Comparison of ENCODE assay signal across 29 cellular contexts in genomic region chr3:48633256-48633655, GRCh38. TPM values are rescaled to one million over a fixed set of nuclear protein-coding genes. Genes with fewer than 3 reads are reported as not detected.
DNase-seq lines count a peak whose midpoint lies in the region; ATAC-seq and TF ChIP-seq lines count a peak whose summit lies in the region.
"Had no signal": no experiment of that assay in that cellular context is flagged by ENCODE, and none has a peak within 500 bp of the region (broad histone marks: within the 10 kb centered on the region; RNA-seq: fewer than 3 reads in every experiment).

No MANE protein-coding gene starts in this region.

- ATAC-seq in activated CD4-positive, alpha-beta T cell treated with anti-CD3 and anti-CD28 coated beads for 36 hours = no peak
- no peak for ATAC-seq in CD8-positive, alpha-beta T cell
- ATAC-seq in activated CD8-positive, alpha-beta T cell treated with anti-CD3 and anti-CD28 coated beads for 36 hours = no peak
- no peak for ATAC-seq in left lobe of liver
- ATAC-seq: activated naive CD4-positive, alpha-beta T cell treated with anti-CD3 and anti-CD28 coated beads, Interleukin-2, amount 50 U/mL, for 72 hours; GM12878; mucosa of descending colon; WTC11 had no signal

- H3K9me3 ChIP-seq in CD8-positive, alpha-beta T cell (ENCODE audit: low read length) = no peaks in the 10 kb centered on the region
- H3K9me3 ChIP-seq: Caco-2, mucosa of descending colon had no signal

- H3K36me3 ChIP-seq in CD8-positive, alpha-beta T cell (ENCODE audit: insufficient read depth, low read length) = no peaks in the 10 kb centered on the region

- H3K4me1 Mint-ChIP-seq in activated CD4-positive, alpha-beta T cell treated with anti-CD3 and anti-CD28 coated beads for 36 hours = peaks cover 13% of the 10 kb centered on the region
- H3K4me1 Mint-ChIP-seq in CD8-positive, alpha-beta T cell (ENCODE audit: low read depth) = peaks cover 17% of the 10 kb centered on the region
- H3K4me1 Mint-ChIP-seq in activated CD8-positive, alpha-beta T cell treated with anti-CD3 and anti-CD28 coated beads for 36 hours (ENCODE audit: low read depth) = peaks cover 21% of the 10 kb centered on the region
- H3K4me1 Mint-ChIP-seq in nephron = peaks cover 16% of the 10 kb centered on the region

- no peak for DNase-seq in activated CD4-positive, alpha-beta T cell treated with anti-CD3 and anti-CD28 coated beads for 36 hours
- DNase-seq in activated CD4-positive, alpha-beta T cell treated with anti-CD3 and anti-CD28 coated beads for 4 hours = no peak
- DNase-seq in CD8-positive, alpha-beta T cell = no peak
- DNase-seq in activated CD8-positive, alpha-beta T cell treated with anti-CD3 and anti-CD28 coated beads for 36 hours = no peak
- DNase-seq in substantia nigra (lab: John Stamatoyannopoulos, UW) = no peak
- DNase-seq in left lobe of liver (ENCODE audit: low spot score) = no peak
- DNase-seq in HEK293T (ENCODE audit: extremely low spot score) = no peak
- DNase-seq: 8988T, AML-193, Caco-2, DMS79 treated with DMSO at 0.1 percent for 48 hours, mucosa of descending colon, NCI-H1417 treated with DMSO at 0.1 percent for 48 hours, NCI-H2107, NCI-H446, OCI-M1, Right ventricle myocardium superior, T1000 had no signal

- no peak overlapping the region for H3K4me3 ChIP-seq in CD8-positive, alpha-beta T cell (ENCODE audit: low read depth, low read length)
- H3K4me3 ChIP-seq: mucosa of descending colon had no signal

- intact Hi-C loops in activated CD4-positive, alpha-beta T cell treated with anti-CD3 and anti-CD28 coated beads for 36 hours (cut with DNase I, micrococcal nuclease) = no loop called here
- intact Hi-C loops in CD8-positive, alpha-beta T cell (cut with DNase I, micrococcal nuclease) = no loop called here
- intact Hi-C loops in activated CD8-positive, alpha-beta T cell treated with anti-CD3 and anti-CD28 coated beads for 36 hours (cut with micrococcal nuclease) = no loop called here

- POLR2A ChIA-PET in activated CD4-positive, alpha-beta T cell treated with anti-CD3 and anti-CD28 coated beads for 36 hours (lab: Charles Lee) = no interaction called here
- POLR2A ChIA-PET in CD8-positive, alpha-beta T cell (lab: Charles Lee) = interaction anchor here (1.2 kb wide), 1 partner anchor 10 kb away, joined by 3 read pairs; no protein-coding TSS in a partner anchor
- POLR2A ChIA-PET in activated CD8-positive, alpha-beta T cell treated with anti-CD3 and anti-CD28 coated beads for 36 hours (lab: Charles Lee) = interaction anchor here (1.6 to 3.5 kb wide), 3 partner anchors 9 to 29 kb away, joined by 8 to 25 read pairs (median 11); partner anchors contain the start of gene CELSR3
- POLR2A ChIA-PET in HEK293T (lab: Yijun Ruan, JAX) = interaction anchor here (1.2 to 1.9 kb wide), 3 partner anchors 10 to 187 kb away, joined by 3 to 6 read pairs (median 4); partner anchors contain the start of genes ATRIP and NCKIPSD

- no peaks in the 10 kb centered on the region for H3K27me3 Mint-ChIP-seq in activated CD4-positive, alpha-beta T cell treated with anti-CD3 and anti-CD28 coated beads for 36 hours
- H3K27me3 Mint-ChIP-seq in CD8-positive, alpha-beta T cell (ENCODE audit: low read depth) = no peaks in the 10 kb centered on the region
- H3K27me3 Mint-ChIP-seq in activated CD8-positive, alpha-beta T cell treated with anti-CD3 and anti-CD28 coated beads for 36 hours = no peaks in the 10 kb centered on the region
- no peaks in the 10 kb centered on the region for H3K27me3 Mint-ChIP-seq in nephron (ENCODE audit: low read depth)
- H3K27me3 Mint-ChIP-seq: central memory CD8-positive, alpha-beta T cell; type B pancreatic cell had no signal

- no peaks in the 10 kb centered on the region for H3K9me3 Mint-ChIP-seq in activated CD4-positive, alpha-beta T cell treated with anti-CD3 and anti-CD28 coated beads for 36 hours (ENCODE audit: low read depth)
- no peaks in the 10 kb centered on the region for H3K9me3 Mint-ChIP-seq in CD8-positive, alpha-beta T cell
- H3K9me3 Mint-ChIP-seq in activated CD8-positive, alpha-beta T cell treated with anti-CD3 and anti-CD28 coated beads for 36 hours = no peaks in the 10 kb centered on the region
- H3K9me3 Mint-ChIP-seq in nephron = no peaks in the 10 kb centered on the region
- H3K9me3 Mint-ChIP-seq: activated naive CD4-positive, alpha-beta T cell treated with anti-CD3 and anti-CD28 coated beads, Interleukin-2, amount 50 U/mL, for 72 hours; central memory CD8-positive, alpha-beta T cell; type B pancreatic cell; WTC11 had no signal

- no peak for TF ChIP-seq CTCF in CD8-positive, alpha-beta T cell (IDR thresholded peaks at IDR 0.05)
- no peak for TF ChIP-seq CTCF in activated CD8-positive, alpha-beta T cell treated with anti-CD3 and anti-CD28 coated beads for 36 hours (IDR thresholded peaks at IDR 0.05)
- no peak for TF ChIP-seq CTCF in nephron (IDR thresholded peaks at IDR 0.05; ENCODE audit: unreplicated experiment in 3 of 3)

- H3K4me3 Mint-ChIP-seq in activated CD4-positive, alpha-beta T cell treated with anti-CD3 and anti-CD28 coated beads for 36 hours = peak overlapping the region; percentile 12
- peak overlapping the region; percentile 12 for H3K4me3 Mint-ChIP-seq in CD8-positive, alpha-beta T cell
- H3K4me3 Mint-ChIP-seq in activated CD8-positive, alpha-beta T cell treated with anti-CD3 and anti-CD28 coated beads for 36 hours = peak overlapping the region; percentile 8
- peak overlapping the region; percentile 63 to 88 (median 72) for H3K4me3 Mint-ChIP-seq in nephron

- CTCF ChIA-PET in activated CD4-positive, alpha-beta T cell treated with anti-CD3 and anti-CD28 coated beads for 36 hours (lab: Charles Lee) = interaction anchor here (1.1 to 3.0 kb wide), 3 partner anchors 20 to 50 kb away, joined by 3 to 20 read pairs (median 4); no protein-coding TSS in a partner anchor
- CTCF ChIA-PET in CD8-positive, alpha-beta T cell (lab: Charles Lee) = interaction anchor here (1.2 to 2.9 kb wide), 2 partner anchors 10 to 197 kb away, joined by 4 to 12 read pairs; no protein-coding TSS in a partner anchor
- CTCF ChIA-PET in activated CD8-positive, alpha-beta T cell treated with anti-CD3 and anti-CD28 coated beads for 36 hours (lab: Charles Lee) = interaction anchor here (1.1 to 3.5 kb wide), 5 partner anchors 9 to 197 kb away, joined by 3 to 46 read pairs (median 22); partner anchors contain the start of genes PFKFB4 and TMEM89
- CTCF ChIA-PET in HEK293T (lab: Yijun Ruan, JAX) = interaction anchor here (1.5 kb wide), 1 partner anchor 160 kb away, joined by 5 read pairs; no protein-coding TSS in a partner anchor

- no peak overlapping the region for H3K27ac Mint-ChIP-seq in activated CD4-positive, alpha-beta T cell treated with anti-CD3 and anti-CD28 coated beads for 36 hours
- no peak overlapping the region for H3K27ac Mint-ChIP-seq in CD8-positive, alpha-beta T cell
- no peak overlapping the region for H3K27ac Mint-ChIP-seq in activated CD8-positive, alpha-beta T cell treated with anti-CD3 and anti-CD28 coated beads for 36 hours
- no peak overlapping the region for H3K27ac Mint-ChIP-seq in nephron
- H3K27ac Mint-ChIP-seq: activated naive CD4-positive, alpha-beta T cell treated with anti-CD3 and anti-CD28 coated beads, Interleukin-2, amount 50 U/mL, for 72 hours; type B pancreatic cell; WTC11 had no signal

- peaks cover 12% of the 10 kb centered on the region for H3K36me3 Mint-ChIP-seq in activated CD4-positive, alpha-beta T cell treated with anti-CD3 and anti-CD28 coated beads for 36 hours (ENCODE audit: low read depth)
- peaks cover 30% of the 10 kb centered on the region for H3K36me3 Mint-ChIP-seq in CD8-positive, alpha-beta T cell
- peaks cover 10% of the 10 kb centered on the region for H3K36me3 Mint-ChIP-seq in activated CD8-positive, alpha-beta T cell treated with anti-CD3 and anti-CD28 coated beads for 36 hours (ENCODE audit: low read depth)
- H3K36me3 Mint-ChIP-seq in nephron (ENCODE audit: low read depth) = peaks cover 12% of the 10 kb centered on the region

- peaks cover 17% of the 10 kb centered on the region for H3K4me1 ChIP-seq in CD8-positive, alpha-beta T cell (ENCODE audit: insufficient read depth, low read length)

- no peak overlapping the region for H3K27ac ChIP-seq in CD8-positive, alpha-beta T cell (ENCODE audit: low read depth, low read length)
- no peak overlapping the region for H3K27ac ChIP-seq in substantia nigra (ENCODE audit: low read depth, low read length, poor library complexity, severe bottlenecking)

- no peaks in the 10 kb centered on the region for H3K27me3 ChIP-seq in CD8-positive, alpha-beta T cell (ENCODE audit: insufficient read depth, low read length)

TF ChIP-seq in HEK293T, 16 proteins besides CTCF, POLR2A, EP300 and RAD21:
- TF ChIP-seq SUZ12 (IDR thresholded peaks at IDR 0.05) = no peak
- no peak for TF ChIP-seq BHLHE40 (IDR thresholded peaks at IDR 0.05; ENCODE audit: borderline replicate concordance)
TF ChIP-seq in HEK293T: peak in this region for 0.

RNA-seq across cellular contexts. Expression of gene SLC26A6, which starts 2.0 kb away (rescaled TPM):
- total RNA-seq in activated CD4-positive, alpha-beta T cell treated with anti-CD3 and anti-CD28 coated beads for 36 hours = 10 to 100 TPM; 35.0 to 38.5 TPM
- total RNA-seq in CD8-positive, alpha-beta T cell = 10 to 100 TPM; 10.9 to 13.5 TPM
- 10 to 100 TPM; 41.3 to 45.0 TPM for total RNA-seq in activated CD8-positive, alpha-beta T cell treated with anti-CD3 and anti-CD28 coated beads for 36 hours
- total RNA-seq in left lobe of liver = 8.4 TPM

RNA-seq across cellular contexts. Expression of gene TMEM89, which starts 11.7 kb away (rescaled TPM):
- total RNA-seq in activated CD4-positive, alpha-beta T cell treated with anti-CD3 and anti-CD28 coated beads for 36 hours = under 1 TPM in 1 of 2 experiments, not detected in 1; 0.30 TPM
- not detected for total RNA-seq in CD8-positive, alpha-beta T cell
- total RNA-seq in activated CD8-positive, alpha-beta T cell treated with anti-CD3 and anti-CD28 coated beads for 36 hours = under 1 TPM in 1 of 2 experiments, not detected in 1; 0.43 TPM
- total RNA-seq in left lobe of liver = not detected
- total RNA-seq: Caco-2, endothelial cell of umbilical vein, GM12878, H4, lower leg skin, pulmonary artery endothelial cell, Right ventricle myocardium superior, skeletal muscle tissue had no signal

RNA-seq across cellular contexts. Expression of gene UQCRC1, which starts 23.8 kb away (rescaled TPM):
- total RNA-seq in activated CD4-positive, alpha-beta T cell treated with anti-CD3 and anti-CD28 coated beads for 36 hours = 100 to 1,000 TPM; 205 to 231 TPM
- 10 to 100 TPM; 84.2 to 92.5 TPM for total RNA-seq in CD8-positive, alpha-beta T cell
- 100 to 1,000 TPM; 240 to 256 TPM for total RNA-seq in activated CD8-positive, alpha-beta T cell treated with anti-CD3 and anti-CD28 coated beads for 36 hours
- 232 TPM for total RNA-seq in left lobe of liver

RNA-seq across cellular contexts. Expression of gene CELSR3, which starts 29.4 kb away (rescaled TPM):
- 1 to 10 TPM; 7.9 to 8.1 TPM for total RNA-seq in activated CD4-positive, alpha-beta T cell treated with anti-CD3 and anti-CD28 coated beads for 36 hours
- total RNA-seq in CD8-positive, alpha-beta T cell = 1 to 10 TPM; 7.5 to 7.7 TPM
- 10 to 100 TPM; 15.8 to 17.8 TPM for total RNA-seq in activated CD8-positive, alpha-beta T cell treated with anti-CD3 and anti-CD28 coated beads for 36 hours
- total RNA-seq in left lobe of liver = 0.45 TPM

RNA-seq across cellular contexts. Expression of gene COL7A1, which starts 38.1 kb away (rescaled TPM):
- total RNA-seq in activated CD4-positive, alpha-beta T cell treated with anti-CD3 and anti-CD28 coated beads for 36 hours = under 1 TPM; 0.65 to 0.85 TPM
- 1 to 10 TPM; 1.2 to 1.6 TPM for total RNA-seq in CD8-positive, alpha-beta T cell
- 1 to 10 TPM; 1.6 to 2.2 TPM for total RNA-seq in activated CD8-positive, alpha-beta T cell treated with anti-CD3 and anti-CD28 coated beads for 36 hours
- total RNA-seq in left lobe of liver = 2.5 TPM

Comparison
In these comparisons a context has a peak if more than half of its experiments do, and no peak if none do; other contexts are left out.
1. H3K4me3 Mint-ChIP-seq: peak in every context shown above with its lines; median percentile 72 in nephron; 12 in activated CD4-positive, alpha-beta T cell treated with anti-CD3 and anti-CD28 coated beads for 36 hours; 12 in CD8-positive, alpha-beta T cell; 8 in activated CD8-positive, alpha-beta T cell treated with anti-CD3 and anti-CD28 coated beads for 36 hours.